In genomic region chr19:10419200-10419645, GRCh38 we compare ENCODE assay signal across 8 cellular contexts. TPM values are rescaled to one million over a fixed set of nuclear protein-coding genes. Genes with fewer than 3 reads are reported as not detected.
DNase-seq lines count a peak whose midpoint lies in the region; ATAC-seq and TF ChIP-seq lines count a peak whose summit lies in the region.

No MANE protein-coding gene starts in this region.

- no peaks in the 10 kb centered on the region for H3K27me3 Mint-ChIP-seq in activated CD8-positive, alpha-beta T cell treated with anti-CD3 and anti-CD28 coated beads, Interleukin-2, amount 10 ng/mL, durations not matched to agents 7 days and 5 days (ENCODE audit: low read depth)
- H3K27me3 Mint-ChIP-seq in endothelial cell (ENCODE audit: unreplicated experiment) = peaks cover 45% of the 10 kb centered on the region

- DNase-seq in AG04449 (ENCODE audit: low read depth, low spot score) = no peak
- peak; percentile 49 for DNase-seq in GM13976 (ENCODE audit: low spot score)
- no peak for DNase-seq in activated CD8-positive, alpha-beta T cell treated with anti-CD3 and anti-CD28 coated beads, Interleukin-2, amount 10 ng/mL, durations not matched to agents 7 days and 5 days
- no peak for DNase-seq in endothelial cell (ENCODE audit: low spot score)
- DNase-seq in germinal center (ENCODE audit: low spot score) = no peak

- H3K9me3 Mint-ChIP-seq in activated CD8-positive, alpha-beta T cell treated with anti-CD3 and anti-CD28 coated beads, Interleukin-2, amount 10 ng/mL, durations not matched to agents 7 days and 5 days (ENCODE audit: insufficient read depth) = no peaks in the 10 kb centered on the region
- no peaks in the 10 kb centered on the region for H3K9me3 Mint-ChIP-seq in endothelial cell (ENCODE audit: unreplicated experiment)

- H3K4me1 ChIP-seq in iPS-18a (ENCODE audit: control insufficient read depth, low read depth, low read length) = peaks cover 8% of the 10 kb centered on the region

- peak overlapping the region; percentile 92 for H3K27ac Mint-ChIP-seq in activated CD8-positive, alpha-beta T cell treated with anti-CD3 and anti-CD28 coated beads, Interleukin-2, amount 10 ng/mL, durations not matched to agents 7 days and 5 days
- no peak overlapping the region for H3K27ac Mint-ChIP-seq in endothelial cell (ENCODE audit: unreplicated experiment)

- POLR2A ChIA-PET in AG04449 (lab: Yijun Ruan, JAX) = no interaction called here
- POLR2A ChIA-PET in activated CD8-positive, alpha-beta T cell treated with anti-CD3 and anti-CD28 coated beads, Interleukin-2, amount 10 ng/mL, durations not matched to agents 7 days and 5 days (lab: Charles Lee) = interaction anchor here (1.1 to 8.9 kb wide), 5 partner anchors 9 to 149 kb away, joined by 4 to 239 read pairs (median 6); partner anchors contain the start of genes CDC37 and ICAM1

- CTCF ChIA-PET in AG04449 (lab: Yijun Ruan, JAX) = interaction anchor here (1.9 to 20.1 kb wide), 4 partner anchors 7 to 35 kb away, joined by 6 to 392 read pairs (median 112); partner anchors contain the start of genes CDC37 and PDE4A
- CTCF ChIA-PET in activated CD8-positive, alpha-beta T cell treated with anti-CD3 and anti-CD28 coated beads, Interleukin-2, amount 10 ng/mL, durations not matched to agents 7 days and 5 days (lab: Charles Lee) = interaction anchor here (24.9 to 27.0 kb wide), 2 partner anchors 6 to 10 kb away, joined by 1132 read pairs; partner anchors contain the start of genes CDC37 and PDE4A

- peak overlapping the region; percentile 79 for H3K4me3 Mint-ChIP-seq in activated CD8-positive, alpha-beta T cell treated with anti-CD3 and anti-CD28 coated beads, Interleukin-2, amount 10 ng/mL, durations not matched to agents 7 days and 5 days
- H3K4me3 Mint-ChIP-seq in endothelial cell (ENCODE audit: unreplicated experiment) = no peak overlapping the region

- H3K4me1 Mint-ChIP-seq in activated CD8-positive, alpha-beta T cell treated with anti-CD3 and anti-CD28 coated beads, Interleukin-2, amount 10 ng/mL, durations not matched to agents 7 days and 5 days (ENCODE audit: low read depth) = peaks cover 72% of the 10 kb centered on the region
- H3K4me1 Mint-ChIP-seq in endothelial cell (ENCODE audit: unreplicated experiment) = peaks cover 20% of the 10 kb centered on the region

- H3K27me3 ChIP-seq in iPS-18a (ENCODE audit: control insufficient read depth, insufficient read depth, low read length) = peaks cover 91% of the 10 kb centered on the region

- H3K4me3 ChIP-seq in AG04449 (ENCODE audit: low read depth, low read length) (peak overlapping the region; percentile 52), iPS-18a (ENCODE audit: low read length) (peak overlapping the region; percentile 41)

- no peaks in the 10 kb centered on the region for H3K36me3 ChIP-seq in iPS-18a (ENCODE audit: control insufficient read depth, low read depth, low read length)

- no peak overlapping the region for H3K27ac ChIP-seq in iPS-18a (ENCODE audit: low read length)

- H3K9ac ChIP-seq in iPS-18a (ENCODE audit: low read length) = no peak overlapping the region

- no peak for TF ChIP-seq CTCF in AG04449 (IDR thresholded peaks at IDR 0.05; ENCODE audit: insufficient read depth, low read length, missing control alignments)
- TF ChIP-seq CTCF in GM13976 (IDR thresholded peaks at IDR 0.05; ENCODE audit: borderline replicate concordance, control extremely low read depth, extremely low read depth, insufficient read depth, missing control alignments) = no peak
- no peak for TF ChIP-seq CTCF in endothelial cell (IDR thresholded peaks at IDR 0.05; ENCODE audit: unreplicated experiment)

- in situ Hi-C loops in GM13976 (cut with MboI; ENCODE audit: low sequenced_read_pairs, unreplicated experiment) = no loop called here

- no peaks in the 10 kb centered on the region for H3K9me3 ChIP-seq in iPS-18a (ENCODE audit: control insufficient read depth, low read depth, low read length)

- H3K36me3 Mint-ChIP-seq in activated CD8-positive, alpha-beta T cell treated with anti-CD3 and anti-CD28 coated beads, Interleukin-2, amount 10 ng/mL, durations not matched to agents 7 days and 5 days (ENCODE audit: low read depth) = peaks cover 28% of the 10 kb centered on the region
- peaks cover 9% of the 10 kb centered on the region for H3K36me3 Mint-ChIP-seq in endothelial cell (ENCODE audit: low read depth, unreplicated experiment)

- peak; percentile 0 for ATAC-seq in activated CD8-positive, alpha-beta T cell treated with anti-CD3 and anti-CD28 coated beads, Interleukin-2, amount 10 ng/mL, durations not matched to agents 7 days and 5 days
- ATAC-seq in GM18867 (IDR thresholded peaks at IDR 0.05; ENCODE audit: unreplicated experiment) = no peak
- ATAC-seq in GM19395 (IDR thresholded peaks at IDR 0.05; ENCODE audit: unreplicated experiment) = no peak

RNA-seq across cellular contexts. Expression of gene PDE4A, which starts 1.1 kb away (rescaled TPM):
- 10 to 100 TPM; 54.2 to 56.0 TPM for total RNA-seq in activated CD8-positive, alpha-beta T cell treated with anti-CD3 and anti-CD28 coated beads, Interleukin-2, amount 10 ng/mL, durations not matched to agents 7 days and 5 days
- total RNA-seq in endothelial cell (ENCODE audit: unreplicated experiment) = 0.46 TPM

RNA-seq across cellular contexts. Expression of gene CDC37, which starts 15.9 kb away (rescaled TPM):
- 100 to 1,000 TPM; 264 to 288 TPM for total RNA-seq in activated CD8-positive, alpha-beta T cell treated with anti-CD3 and anti-CD28 coated beads, Interleukin-2, amount 10 ng/mL, durations not matched to agents 7 days and 5 days
- 386 TPM for total RNA-seq in endothelial cell (ENCODE audit: unreplicated experiment)

RNA-seq across cellular contexts. Expression of gene TYK2, which starts 38.9 kb away (rescaled TPM):
- 100 to 1,000 TPM; 216 to 240 TPM for total RNA-seq in activated CD8-positive, alpha-beta T cell treated with anti-CD3 and anti-CD28 coated beads, Interleukin-2, amount 10 ng/mL, durations not matched to agents 7 days and 5 days
- total RNA-seq in endothelial cell (ENCODE audit: unreplicated experiment) = 143 TPM

Comparison
In these comparisons a context has a peak if more than half of its experiments do, and no peak if none do; other contexts are left out.
1. RNA of gene PDE4A, which starts 1.1 kb away (total RNA-seq): 54.2 to 56.0 TPM in activated CD8-positive, alpha-beta T cell treated with anti-CD3 and anti-CD28 coated beads, Interleukin-2, amount 10 ng/mL, durations not matched to agents 7 days and 5 days; 0.46 TPM in endothelial cell (single experiment); every median in the first group is over 10 times any median in the second.